ENCODE assay signal across 23 cellular contexts in genomic region chr11:114771172-114771571, GRCh38.
"Had no signal": no experiment of that assay in that cellular context is flagged by ENCODE, and none has a peak within 500 bp of the region (broad histone marks: within the 10 kb centered on the region; RNA-seq: fewer than 3 reads in every experiment).

No MANE protein-coding gene starts in this region.

- DNase-seq: colonic mucosa; cortex of kidney; dermis blood vessel endothelial cell; dorsolateral prefrontal cortex; effector CD4-positive, alpha-beta T cell; effector CD8-positive, alpha-beta T cell; effector memory CD4-positive, alpha-beta T cell; effector memory CD8-positive, alpha-beta T cell; endodermal cell; erythroblast; esophagus squamous epithelium; foreskin fibroblast; foreskin keratinocyte; foreskin melanocyte; gastrocnemius medialis; glutamatergic neuron; head of caudate nucleus; heart left ventricle; heart right ventricle had no signal

- H3K4me3 ChIP-seq: colonic mucosa, coronary artery, dorsolateral prefrontal cortex, esophagus muscularis mucosa, esophagus squamous epithelium, gastrocnemius medialis, gastroesophageal sphincter, heart left ventricle, heart right ventricle had no signal

- H3K27me3 ChIP-seq: colonic mucosa, foreskin keratinocyte, gastrocnemius medialis, heart left ventricle had no signal

- H3K9me3 ChIP-seq: colonic mucosa, esophagus muscularis mucosa, esophagus squamous epithelium, gastrocnemius medialis, gastroesophageal sphincter, heart left ventricle, heart right ventricle had no signal

- H3K36me3 ChIP-seq: colonic mucosa, esophagus muscularis mucosa, esophagus squamous epithelium, gastrocnemius medialis, gastroesophageal sphincter, heart left ventricle, heart right ventricle had no signal

- H3K27ac ChIP-seq: colonic mucosa, coronary artery, dorsolateral prefrontal cortex, epithelial cell of prostate, esophagus muscularis mucosa, esophagus squamous epithelium, foreskin keratinocyte, gastrocnemius medialis, gastroesophageal sphincter, heart left ventricle, heart right ventricle had no signal
